ENCODE assay signal across 8 cellular contexts in genomic region chr13:92312823-92313222, GRCh38.
"Had no signal": no experiment of that assay in that cellular context is flagged by ENCODE, and none has a peak within 500 bp of the region (broad histone marks: within the 10 kb centered on the region; RNA-seq: fewer than 3 reads in every experiment).

No MANE protein-coding gene starts in this region.

- H3K4me3 ChIP-seq: GM12878 had no signal

- ATAC-seq: GM12878 had no signal

- FAIRE-seq: G401.6, GM12878, GM12891, GM12892, GM18507, GM19239 had no signal

- DNase-seq: GDM1, GF-D8 had no signal
